Comparison of ENCODE assay signal across 13 cellular contexts in the genomic region with DNA sequence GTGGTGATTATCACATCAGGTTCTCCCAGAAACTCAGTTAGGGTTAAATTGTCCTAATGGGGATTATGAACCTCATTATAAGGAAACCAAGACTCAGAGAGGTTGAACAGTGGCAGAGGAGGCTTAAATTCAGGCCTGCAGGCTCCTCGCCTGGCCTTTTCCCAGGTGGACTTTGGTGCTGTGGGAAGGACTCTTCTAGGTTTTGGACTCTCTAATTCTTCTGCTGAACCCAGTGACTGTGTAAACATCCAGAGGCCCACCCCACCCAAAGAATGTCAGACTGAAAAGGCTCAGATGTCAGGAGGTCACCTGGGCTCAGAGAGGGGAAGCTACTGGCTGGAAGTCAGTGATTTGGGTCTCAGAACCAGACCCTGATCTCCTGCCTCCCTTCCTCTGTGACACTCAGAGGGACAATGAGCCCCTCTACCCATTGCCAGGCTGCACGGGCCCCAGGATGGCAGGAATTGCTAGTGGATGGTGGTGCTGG. TPM values are rescaled to one million over a fixed set of nuclear protein-coding genes. Genes with fewer than 3 reads are reported as not detected.
DNase-seq lines count a peak whose midpoint lies in the region; ATAC-seq and TF ChIP-seq lines count a peak whose summit lies in the region.
"Had no signal": no experiment of that assay in that cellular context is flagged by ENCODE, and none has a peak within 500 bp of the region (broad histone marks: within the 10 kb centered on the region; RNA-seq: fewer than 3 reads in every experiment).

No MANE protein-coding gene starts in this region.

- H3F3A ChIP-seq in SK-N-SH (replicated peaks; ENCODE audit: insufficient read depth), result peaks cover 9% of the 10 kb centered on the region

- POLR2A ChIA-PET in SK-N-SH (lab: Yijun Ruan, JAX), result no interaction called here
- POLR2A ChIA-PET in HEK293T (lab: Yijun Ruan, JAX), result no interaction called here

- H3K27ac ChIP-seq in SK-N-SH (ENCODE audit: low read depth in 2 of 2, low read length in 1 of 2), result no peak overlapping the region; a peak in 1 of 4 replicates
- H3K27ac ChIP-seq in SJSA1, result peak overlapping the region; percentile 95
- H3K27ac ChIP-seq in hepatocyte, result peak overlapping the region; percentile 93
- H3K27ac ChIP-seq in skeletal muscle tissue (ENCODE audit: low read depth, low read length), result no peak overlapping the region
- H3K27ac ChIP-seq in tibial nerve, result peak overlapping the region in 2 of 4 donors; percentile 83 to 88

- CTCF ChIA-PET in SK-N-SH (lab: Yijun Ruan, JAX), result no interaction called here
- CTCF ChIA-PET in HEK293T (lab: Yijun Ruan, JAX), result interaction anchor here (1.6 kb wide), 1 partner anchor 77 kb away, joined by 3 read pairs; a partner anchor contains a TSS

- peaks cover 70% of the 10 kb centered on the region for H3K79me2 ChIP-seq in SK-N-SH (ENCODE audit: insufficient read depth)
- H3K79me2 ChIP-seq in hepatocyte, result peaks cover 63% of the 10 kb centered on the region

- TF ChIP-seq POLR2A in tibial nerve (IDR thresholded peaks at IDR 0.05), result no peak

- 94% methylated on average over 2 of the region's 2 CpGs for WGBS in SK-N-SH (ENCODE audit: low lambda C conversion rate)
- 77% methylated on average over 2 of the region's 2 CpGs for WGBS in hepatocyte (ENCODE audit: low lambda C conversion rate, missing lambda C conversion rate)
- WGBS in tibial nerve, 2 donors, result 54 to 63% methylated on average over 2 of the region's 2 CpGs

- H3K4me3 ChIP-seq in SK-N-SH (ENCODE audit: low read depth in 2 of 2, low read length in 1 of 2) (no peak overlapping the region), SJSA1 (no peak overlapping the region), hepatocyte (no peak overlapping the region), skeletal muscle tissue (ENCODE audit: low read length in 3 of 3) (peak overlapping the region in 2 of 3 donors; percentile 31 to 79), tibial nerve (peak overlapping the region in 1 of 4 donors; percentile 78)

- peaks cover 16 to 53% of the 10 kb centered on the region in 2 experiments; a peak in 3 of 4 replicates for H3K4me1 ChIP-seq in SK-N-SH (ENCODE audit: control insufficient read depth in 1 of 2, insufficient read depth in 2 of 2, low read depth in 1 of 2, low read length in 1 of 2)
- peaks cover 49% of the 10 kb centered on the region for H3K4me1 ChIP-seq in SJSA1 (replicated peaks)
- peaks cover 38% of the 10 kb centered on the region for H3K4me1 ChIP-seq in hepatocyte (ENCODE audit: insufficient read depth)
- H3K4me1 ChIP-seq in skeletal muscle tissue (ENCODE audit: control insufficient read depth in 3 of 3, insufficient read depth in 3 of 3, low read length in 3 of 3), result peaks cover 30 to 61% (median 44%) of the 10 kb centered on the region in 3 donors
- H3K4me1 ChIP-seq in tibial nerve, result peaks cover 0 to 59% (median 40%) of the 10 kb centered on the region in 4 donors

- TF ChIP-seq EP300 in SK-N-SH (IDR thresholded peaks at IDR 0.05; ENCODE audit: borderline replicate concordance in 1 of 2, low read depth in 1 of 2, low read length in 1 of 2), result no peak
- TF ChIP-seq EP300 in tibial nerve (IDR thresholded peaks at IDR 0.05), result no peak

- no peaks in the 10 kb centered on the region for H3K27me3 ChIP-seq in SK-N-SH (ENCODE audit: insufficient read depth)
- no peaks in the 10 kb centered on the region for H3K27me3 ChIP-seq in SJSA1 (replicated peaks)
- H3K27me3 ChIP-seq in hepatocyte, result no peaks in the 10 kb centered on the region
- no peaks in the 10 kb centered on the region for H3K27me3 ChIP-seq in skeletal muscle tissue (ENCODE audit: control insufficient read depth in 3 of 3, insufficient read depth in 3 of 3, low read length in 3 of 3)
- no peaks in the 10 kb centered on the region for H3K27me3 ChIP-seq in tibial nerve

- H3K9ac ChIP-seq in SK-N-SH (no peak overlapping the region), skeletal muscle tissue (ENCODE audit: low read depth in 1 of 3, low read length in 3 of 3) (peak overlapping the region in 2 of 3 donors; percentile 47 to 54)

- H2AFZ ChIP-seq in SK-N-SH (ENCODE audit: low read depth) (no peak overlapping the region), hepatocyte (no peak overlapping the region)

- H3K9me3 ChIP-seq in SK-N-SH (no peaks in the 10 kb centered on the region), SJSA1 (replicated peaks) (no peaks in the 10 kb centered on the region), hepatocyte (ENCODE audit: low read depth) (no peaks in the 10 kb centered on the region), skeletal muscle tissue (ENCODE audit: control insufficient read depth in 3 of 3, low read length in 3 of 3) (no peaks in the 10 kb centered on the region), tibial nerve (no peaks in the 10 kb centered on the region)

- peak overlapping the region; percentile 98; the same call in 1 of the 2 replicates for H3K4me2 ChIP-seq in SK-N-SH
- H3K4me2 ChIP-seq in hepatocyte, result peak overlapping the region; percentile 90

- H3K36me3 ChIP-seq in SK-N-SH (replicated peaks in 1 of 2; ENCODE audit: control insufficient read depth in 1 of 2, insufficient read depth in 2 of 2, low read length in 1 of 2) (peaks cover 0 to 5% of the 10 kb centered on the region in 2 experiments), SJSA1 (peaks cover 35% of the 10 kb centered on the region), hepatocyte (replicated peaks; ENCODE audit: insufficient read depth, low read depth) (no peaks in the 10 kb centered on the region), skeletal muscle tissue (ENCODE audit: control insufficient read depth in 3 of 3, insufficient read depth in 3 of 3, low read length in 3 of 3) (peaks cover 3 to 5% (median 5%) of the 10 kb centered on the region in 3 donors), tibial nerve (peaks cover 0 to 3% (median 0%) of the 10 kb centered on the region in 3 donors)

- no peak for ATAC-seq in SK-N-SH treated with all-trans-retinoic acid at 6 μM for 48 hours
- ATAC-seq in HG02763 (IDR thresholded peaks at IDR 0.05; ENCODE audit: unreplicated experiment), result no peak

- DNase-seq in SK-N-SH, result no peak
- DNase-seq in SJSA1 (ENCODE audit: low read depth in 1 of 2, low spot score in 2 of 2), result no peak
- no peak for DNase-seq in hepatocyte (ENCODE audit: low spot score)
- no peak for DNase-seq in HEK293T (ENCODE audit: extremely low spot score)
- no peak for DNase-seq in tibial nerve (ENCODE audit: low spot score in 2 of 2)
- DNase-seq: activated CD4-positive, alpha-beta T cell treated with anti-CD3 and anti-CD28 coated beads for 4 hours; activated naive CD8-positive, alpha-beta T cell treated with anti-CD3 and anti-CD28 coated beads, Interleukin-2, amount 10 ng/mL, durations not matched to agents 7 days and 5 days; DMS 273 treated with DMSO at 0.1 percent for 48 hours; left colon; NCI-H524 had no signal

- H4K20me1 ChIP-seq in SK-N-SH (ENCODE audit: insufficient read depth) (peaks cover 36% of the 10 kb centered on the region), hepatocyte (ENCODE audit: insufficient read depth, poor library complexity, severe bottlenecking) (peaks cover 49% of the 10 kb centered on the region)

- H3K9me2 ChIP-seq in SK-N-SH (no peaks in the 10 kb centered on the region), hepatocyte (replicated peaks; ENCODE audit: insufficient read depth) (no peaks in the 10 kb centered on the region)

- no peak for TF ChIP-seq CTCF in SK-N-SH (IDR thresholded peaks at IDR 0.05)
- no peak for TF ChIP-seq CTCF in hepatocyte (IDR thresholded peaks at IDR 0.05; ENCODE audit: poor library complexity)
- TF ChIP-seq CTCF in tibial nerve (IDR thresholded peaks at IDR 0.05), result no peak

- no peak for TF ChIP-seq RAD21 in SK-N-SH (IDR thresholded peaks at IDR 0.05; ENCODE audit: low read length)

TF ChIP-seq in SK-N-SH, 30 proteins besides CTCF, POLR2A, EP300 and RAD21:
- TF ChIP-seq FOXM1 (IDR thresholded peaks at IDR 0.05; ENCODE audit: low read depth) (no peak), GABPA (IDR thresholded peaks at IDR 0.05; ENCODE audit: low read depth) (no peak)

TF ChIP-seq in SK-N-SH treated with all-trans-retinoic acid at 6 μM for 48 hours, 23 proteins besides CTCF, POLR2A, EP300 and RAD21 (continues in another document):
- TF ChIP-seq ZNF70 (CRISPR knock-in tag; IDR thresholded peaks at IDR 0.05) (no peak), TOX (CRISPR knock-in tag; IDR thresholded peaks at IDR 0.05; ENCODE audit: borderline replicate concordance) (no peak), ISL1 (CRISPR knock-in tag; IDR thresholded peaks at IDR 0.05) (no peak)

TF ChIP-seq in HEK293T, 16 proteins besides CTCF, POLR2A, EP300 and RAD21:
- TF ChIP-seq ELF4 (IDR thresholded peaks at IDR 0.05), result no peak
- no peak for TF ChIP-seq FOXM1 (IDR thresholded peaks at IDR 0.05; ENCODE audit: borderline replicate concordance)
- no peak for TF ChIP-seq NFRKB (IDR thresholded peaks at IDR 0.05)
- TF ChIP-seq, protein P1, sequence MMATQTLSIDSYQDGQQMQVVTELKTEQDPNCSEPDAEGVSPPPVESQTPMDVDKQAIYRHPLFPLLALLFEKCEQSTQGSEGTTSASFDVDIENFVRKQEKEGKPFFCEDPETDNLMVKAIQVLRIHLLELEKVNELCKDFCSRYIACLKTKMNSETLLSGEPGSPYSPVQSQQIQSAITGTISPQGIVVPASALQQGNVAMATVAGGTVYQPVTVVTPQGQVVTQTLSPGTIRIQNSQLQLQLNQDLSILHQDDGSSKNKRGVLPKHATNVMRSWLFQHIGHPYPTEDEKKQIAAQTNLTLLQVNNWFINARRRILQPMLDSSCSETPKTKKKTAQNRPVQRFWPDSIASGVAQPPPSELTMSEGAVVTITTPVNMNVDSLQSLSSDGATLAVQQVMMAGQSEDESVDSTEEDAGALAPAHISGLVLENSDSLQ (IDR thresholded peaks at IDR 0.05), result no peak
- no peak for TF ChIP-seq FOXK2 (IDR thresholded peaks at IDR 0.05)
- no peak for TF ChIP-seq FOXA1 (IDR thresholded peaks at IDR 0.05)

RNA-seq across cellular contexts. Expression of a gene that starts 2.5 kb away (rescaled TPM):
- polyA plus RNA-seq in SK-N-SH (2012; rRNA removed), result 13.7 and 17.1 TPM in 2 replicates
- polyA plus RNA-seq in SK-N-SH (2012; cell fraction: cytosol; rRNA removed), result 5.4 and 10.2 TPM in 2 replicates
- polyA plus RNA-seq in SK-N-SH (2012; cell fraction: nucleus; rRNA removed), result 19.2 and 37.2 TPM in 2 replicates
- total RNA-seq in SJSA1 (2014; rRNA removed; shearing (Covaris generic)), result 11.1 and 21.4 TPM in 2 replicates
- 22.5 and 29.1 TPM in 2 replicates for total RNA-seq in hepatocyte
- 54.3 and 55.0 TPM in 2 replicates for polyA plus RNA-seq in hepatocyte
- total RNA-seq in skeletal muscle tissue, result 7.3 TPM
- total RNA-seq in tibial nerve, result 10 to 100 TPM; 14.7 to 21.8 (median 17.3) TPM

Comparison
In these comparisons a context has a peak if more than half of its experiments do, and no peak if none do; other contexts are left out.
1. H3K27ac ChIP-seq: peak in SJSA1 (single experiment) and hepatocyte (single experiment); none in SK-N-SH (0 of 2) and skeletal muscle tissue (single experiment).
2. H3K4me3 ChIP-seq: peak in skeletal muscle tissue (2 of 3); none in SK-N-SH (0 of 2), SJSA1 (single experiment) and hepatocyte (single experiment).